ENCODE assay signal across 1 cellular context in the genomic region with DNA sequence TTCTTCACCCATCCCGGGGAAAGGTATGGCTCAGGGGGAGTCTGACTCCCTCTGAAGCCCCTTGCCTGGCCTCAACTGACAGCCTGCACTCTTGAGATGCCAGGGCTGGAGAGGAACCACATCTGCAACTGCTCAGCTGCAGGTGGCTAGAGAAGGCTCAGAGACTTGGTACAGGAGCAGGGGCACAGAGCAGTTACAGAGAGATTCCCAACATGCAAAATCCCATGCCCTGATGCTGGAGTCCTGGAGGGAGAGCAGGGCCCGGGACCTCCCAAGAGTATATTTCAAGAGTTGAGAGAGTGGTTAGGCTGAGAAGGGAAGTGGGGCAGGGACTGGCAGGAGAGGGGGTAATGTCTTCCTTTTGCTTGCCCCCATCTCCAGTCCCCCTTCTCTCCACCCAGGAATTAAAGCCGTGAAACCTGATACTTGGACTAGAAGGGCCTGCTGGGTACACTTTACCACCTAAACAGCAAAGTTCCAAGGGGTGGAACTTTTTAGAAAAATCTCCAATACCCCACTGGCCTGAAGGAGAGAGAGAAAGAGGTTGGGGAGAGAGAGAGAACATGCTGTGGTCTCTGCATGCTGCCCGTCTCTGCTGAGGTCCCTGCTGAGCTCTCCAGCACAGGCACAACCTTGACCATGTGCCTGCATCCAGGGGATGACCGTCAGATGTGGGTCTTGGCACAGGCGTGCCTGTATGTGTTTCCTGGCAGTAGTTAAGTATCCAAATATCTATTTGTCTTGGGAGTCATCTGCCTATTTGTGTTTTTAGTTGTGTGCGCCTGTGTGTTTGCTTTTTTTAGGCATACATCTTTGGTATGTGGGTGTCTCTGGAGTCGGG.
TF ChIP-seq lines count a peak whose summit lies in the region.

No MANE protein-coding gene starts in this region.

TF ChIP-seq in H1, 55 proteins besides CTCF, POLR2A, EP300 and RAD21:
- no peak for TF ChIP-seq PHF8 (conservative IDR thresholded peaks at IDR 0.05; ENCODE audit: low read depth, low read length)
- no peak for TF ChIP-seq NANOG (IDR thresholded peaks at IDR 0.05; ENCODE audit: insufficient read depth, low read depth, low read length, poor library complexity, severe bottlenecking)
- TF ChIP-seq KDM5A (IDR thresholded peaks at IDR 0.05; ENCODE audit: low read length): no peak
- TF ChIP-seq EGR1 (IDR thresholded peaks at IDR 0.05; ENCODE audit: borderline replicate concordance, low read depth, low read length): no peak
- TF ChIP-seq BCL11A (IDR thresholded peaks at IDR 0.05; ENCODE audit: low read depth in 2 of 2, low read length in 2 of 2): no peak
- TF ChIP-seq SIX5 (IDR thresholded peaks at IDR 0.05; ENCODE audit: low read depth, low read length): no peak
- TF ChIP-seq ASH2L (IDR thresholded peaks at IDR 0.05; ENCODE audit: low read length): no peak
- no peak for TF ChIP-seq TAF7 (optimal IDR thresholded peaks at IDR 0.05; ENCODE audit: borderline replicate concordance, low read depth, low read length)
- no peak for TF ChIP-seq USF2 (IDR thresholded peaks at IDR 0.05; ENCODE audit: low read length)
- no peak for TF ChIP-seq ZNF274 (IDR thresholded peaks at IDR 0.05; ENCODE audit: borderline replicate concordance, extremely low read depth, low read length)
- TF ChIP-seq SRF (IDR thresholded peaks at IDR 0.05; ENCODE audit: low read depth, low read length): no peak
- no peak for TF ChIP-seq CBX5 (IDR thresholded peaks at IDR 0.05; ENCODE audit: low read depth, low read length)
- TF ChIP-seq, protein P1, sequence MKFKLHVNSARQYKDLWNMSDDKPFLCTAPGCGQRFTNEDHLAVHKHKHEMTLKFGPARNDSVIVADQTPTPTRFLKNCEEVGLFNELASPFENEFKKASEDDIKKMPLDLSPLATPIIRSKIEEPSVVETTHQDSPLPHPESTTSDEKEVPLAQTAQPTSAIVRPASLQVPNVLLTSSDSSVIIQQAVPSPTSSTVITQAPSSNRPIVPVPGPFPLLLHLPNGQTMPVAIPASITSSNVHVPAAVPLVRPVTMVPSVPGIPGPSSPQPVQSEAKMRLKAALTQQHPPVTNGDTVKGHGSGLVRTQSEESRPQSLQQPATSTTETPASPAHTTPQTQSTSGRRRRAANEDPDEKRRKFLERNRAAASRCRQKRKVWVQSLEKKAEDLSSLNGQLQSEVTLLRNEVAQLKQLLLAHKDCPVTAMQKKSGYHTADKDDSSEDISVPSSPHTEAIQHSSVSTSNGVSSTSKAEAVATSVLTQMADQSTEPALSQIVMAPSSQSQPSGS (IDR thresholded peaks at IDR 0.05; ENCODE audit: low read length): no peak
- no peak for TF ChIP-seq RBBP5 (IDR thresholded peaks at IDR 0.05; ENCODE audit: borderline replicate concordance, low read depth, low read length)
- no peak for TF ChIP-seq TEAD4 (IDR thresholded peaks at IDR 0.05; ENCODE audit: low read depth, low read length)
- TF ChIP-seq JUND (IDR thresholded peaks at IDR 0.05; ENCODE audit: low read length): no peak
